In genomic region chr6:110958332-110959192, GRCh38 we compare ENCODE assay signal across 8 cellular contexts. TPM values are rescaled to one million over a fixed set of nuclear protein-coding genes. Genes with fewer than 3 reads are reported as not detected.
DNase-seq lines count a peak whose midpoint lies in the region; ATAC-seq, FAIRE-seq and TF ChIP-seq lines count a peak whose summit lies in the region.

Gene GTF3C6, plus strand, starts transcription at chr6:110958706. Its CDS starts 64 bp downstream, at chr6:110958770.

- peak within 1 kb of the TSS; percentile 98 for H3K9ac ChIP-seq in keratinocyte (ENCODE audit: control insufficient read depth, extremely low read depth, insufficient read depth, low read length)

- peak; percentile 97 for DNase-seq in Ammon's horn (ENCODE audit: low spot score)
- peak; percentile 58 for DNase-seq in NCI-H510A treated with DMSO at 0.1 percent for 48 hours (lab: John Stamatoyannopoulos, UW)
- DNase-seq in activated CD4-positive, alpha-beta T cell treated with anti-CD3 and anti-CD28 coated beads for 24 hours (ENCODE audit: low read depth in 2 of 2): peak; percentile 85
- DNase-seq in cerebellum (ENCODE audit: low spot score): peak; percentile 90
- DNase-seq in keratinocyte (ENCODE audit: low read depth, low spot score): peak; percentile 46
- peak; percentile 82 to 88 (median 87) for DNase-seq in stimulated activated CD4-positive, alpha-beta T cell treated with anti-CD3 and anti-CD28 coated beads, Interleukin-12 subunit alpha, Interleukin-12 subunit beta, amount 100 ng/mL, for 48 hours (ENCODE audit: low read depth in 2 of 3, low spot score in 1 of 3)

- peak; percentile 97 for TF ChIP-seq POLR2A in GM19099 (IDR thresholded peaks at IDR 0.05; ENCODE audit: extremely low read depth, insufficient read length, low read depth)

- no peaks in the 10 kb centered on the region for H3K9me1 ChIP-seq in keratinocyte (ENCODE audit: control insufficient read depth, extremely low read depth, insufficient read depth, low read length)

- peak within 1 kb of the TSS; percentile 99 for H2AFZ ChIP-seq in keratinocyte (ENCODE audit: control insufficient read depth, low read length)

- H3K27ac ChIP-seq in keratinocyte (ENCODE audit: control insufficient read depth, insufficient read depth, low read length): peak within 1 kb of the TSS; percentile 94

- peaks cover 4% of the 10 kb centered on the region for H3K79me2 ChIP-seq in keratinocyte (ENCODE audit: control insufficient read depth, insufficient read depth, low read length)

- H3K27me3 ChIP-seq in keratinocyte (ENCODE audit: control insufficient read depth, extremely low read depth, insufficient read depth, low read length): no peaks in the 10 kb centered on the region

- peaks cover 3 to 7% of the 10 kb centered on the region in 2 experiments for H3K36me3 ChIP-seq in keratinocyte (ENCODE audit: control insufficient read depth in 2 of 2, extremely low read depth in 1 of 2, insufficient read depth in 2 of 2, low read length in 2 of 2)

- peak within 1 kb of the TSS; percentile 96 for H3K4me2 ChIP-seq in keratinocyte (ENCODE audit: control insufficient read depth, extremely low read depth, insufficient read depth, low read depth, low read length)

- peaks cover 6% of the 10 kb centered on the region for H3K4me1 ChIP-seq in keratinocyte (ENCODE audit: control insufficient read depth, extremely low read depth, insufficient read depth, low read length)

- ATAC-seq in HG03432 (IDR thresholded peaks at IDR 0.05; ENCODE audit: unreplicated experiment): peak; percentile 99

- no peaks in the 10 kb centered on the region for H3K9me3 ChIP-seq in keratinocyte (ENCODE audit: control insufficient read depth, low read depth, low read length)

- dilution Hi-C loops in keratinocyte (cut with MboI; ENCODE audit: extremely low pct_ligation_motif_present, low sequenced_read_pairs): no loop called here

- FAIRE-seq in keratinocyte (lab: Jason Lieb, UNC): no peak

- H4K20me1 ChIP-seq in keratinocyte (ENCODE audit: control insufficient read depth, extremely low read depth, insufficient read depth, low read length): no peaks in the 10 kb centered on the region

- H3K4me3 ChIP-seq in keratinocyte (ENCODE audit: control insufficient read depth in 2 of 3, extremely low read depth in 1 of 3, insufficient read depth in 2 of 3, low read depth in 1 of 3, low read length in 3 of 3): peak within 1 kb of the TSS; percentile 72 to 97 (median 86)

- no peak for TF ChIP-seq CTCF in keratinocyte (optimal IDR thresholded peaks at IDR 0.05 in 1 of 3, IDR thresholded peaks at IDR 0.05 in 1 of 3, conservative IDR thresholded peaks at IDR 0.05 in 1 of 3; ENCODE audit: extremely low read depth in 1 of 3, insufficient read depth in 2 of 3, low read length in 3 of 3)

RNA-seq across cellular contexts. Expression of gene GTF3C6, which starts in this region (rescaled TPM):
- 30.2 TPM for total RNA-seq in cerebellum
- 14.0 to 44.1 TPM (median 40.8 TPM) in 3 replicates for polyA plus RNA-seq in keratinocyte
- polyA plus RNA-seq in keratinocyte (2011; ENCODE audit: low read depth): 29.2 TPM
- 50.2 and 77.7 TPM in 2 replicates for polyA plus RNA-seq in keratinocyte (2011; cell fraction: cytosol; rRNA removed)
- 9.0 and 18.5 TPM in 2 replicates for polyA plus RNA-seq in keratinocyte (2011; cell fraction: nucleus; rRNA removed)
- polyA plus RNA-seq in keratinocyte (2012; ENCODE audit: low replicate concordance): 33.6 and 73.4 TPM in 2 replicates
- polyA minus RNA-seq in keratinocyte: 1.7 to 8.4 TPM (median 2.0 TPM) in 3 replicates
- 14.6 TPM for polyA minus RNA-seq in keratinocyte (2011; cell fraction: cytosol; rRNA and poly(A)+ RNA removed)
- 2.5 and 4.3 TPM in 2 replicates for polyA minus RNA-seq in keratinocyte (2011; cell fraction: nucleus; rRNA and poly(A)+ RNA removed)

Comparison
In these comparisons a context has a peak if more than half of its experiments do, and no peak if none do; other contexts are left out.
1. Peak in every context shown above with its lines: DNase-seq, ATAC-seq, H3K4me3 ChIP-seq and H3K27ac ChIP-seq.
2. DNase-seq: peak in every context shown above with its lines; median percentile 97 in Ammon's horn; 90 in cerebellum; 87 in stimulated activated CD4-positive, alpha-beta T cell treated with anti-CD3 and anti-CD28 coated beads, Interleukin-12 subunit alpha, Interleukin-12 subunit beta, amount 100 ng/mL, for 48 hours; 85 in activated CD4-positive, alpha-beta T cell treated with anti-CD3 and anti-CD28 coated beads for 24 hours; 58 in NCI-H510A treated with DMSO at 0.1 percent for 48 hours; 46 in keratinocyte.